ENCODE assay signal across 28 cellular contexts in genomic region chr3:108497271-108497670, GRCh38. TPM values are rescaled to one million over a fixed set of nuclear protein-coding genes. Genes with fewer than 3 reads are reported as not detected.
"Had no signal": no experiment of that assay in that cellular context is flagged by ENCODE, and none has a peak within 500 bp of the region (broad histone marks: within the 10 kb centered on the region; RNA-seq: fewer than 3 reads in every experiment).

No MANE protein-coding gene starts in this region.

- DNase-seq: colonic mucosa; cortex of kidney; dermis blood vessel endothelial cell; dorsolateral prefrontal cortex; effector CD4-positive, alpha-beta T cell; effector CD8-positive, alpha-beta T cell; effector memory CD4-positive, alpha-beta T cell; effector memory CD8-positive, alpha-beta T cell; endodermal cell; erythroblast; esophagus squamous epithelium; foreskin fibroblast; foreskin keratinocyte; foreskin melanocyte; gastrocnemius medialis; glutamatergic neuron; head of caudate nucleus; heart left ventricle; heart right ventricle had no signal

- H3K9me3 ChIP-seq: colonic mucosa, esophagus muscularis mucosa, esophagus squamous epithelium, gastrocnemius medialis, gastroesophageal sphincter, heart left ventricle, heart right ventricle had no signal

- H3K4me3 ChIP-seq: colonic mucosa, coronary artery, dorsolateral prefrontal cortex, esophagus muscularis mucosa, esophagus squamous epithelium, gastrocnemius medialis, gastroesophageal sphincter, heart left ventricle, heart right ventricle had no signal

- H3K4me1 ChIP-seq: colonic mucosa, foreskin keratinocyte, gastrocnemius medialis, heart right ventricle had no signal

- FAIRE-seq: colon, endometrium, endothelial cell of umbilical vein, frontal cortex had no signal

- H3K27ac ChIP-seq: colonic mucosa, coronary artery, dorsolateral prefrontal cortex, epithelial cell of prostate, esophagus muscularis mucosa, esophagus squamous epithelium, foreskin keratinocyte, gastrocnemius medialis, gastroesophageal sphincter, heart left ventricle, heart right ventricle had no signal

- ATAC-seq: effector memory CD8-positive, alpha-beta T cell; esophagus mucosa; foreskin keratinocyte; gastrocnemius medialis; gastroesophageal sphincter; heart left ventricle; heart right ventricle had no signal

RNA-seq across cellular contexts. Expression of gene MYH15, which starts 13.1 kb away (rescaled TPM):
- polyA plus RNA-seq: endothelial cell of umbilical vein had no signal
